ENCODE assay signal across 9 cellular contexts in genomic region chr6:30689022-30689865, GRCh38. TPM values are rescaled to one million over a fixed set of nuclear protein-coding genes. Genes with fewer than 3 reads are reported as not detected.
DNase-seq lines count a peak whose midpoint lies in the region; ATAC-seq, FAIRE-seq and TF ChIP-seq lines count a peak whose summit lies in the region.
"Had no signal": no experiment of that assay in that cellular context is flagged by ENCODE, and none has a peak within 500 bp of the region (broad histone marks: within the 10 kb centered on the region; RNA-seq: fewer than 3 reads in every experiment).

No MANE protein-coding gene starts in this region.

- H3K4me3 Mint-ChIP-seq in naive thymus-derived CD4-positive, alpha-beta T cell, result peak overlapping the region; percentile 81 to 100 (median 96)

- no peaks in the 10 kb centered on the region for H3K9me3 ChIP-seq in HEK293 (ENCODE audit: control insufficient read depth, insufficient read depth, low read depth, low read length)
- H3K9me3 ChIP-seq in K562 (replicated peaks; ENCODE audit: control insufficient read depth, insufficient read depth, low read depth, low read length), result no peaks in the 10 kb centered on the region
- no peaks in the 10 kb centered on the region for H3K9me3 ChIP-seq in naive thymus-derived CD4-positive, alpha-beta T cell (ENCODE audit: control insufficient read depth in 2 of 3, low read length in 3 of 3)

- BruUV-seq in K562 (replicated peaks; lab: Mats Ljungman, UMichigan), result no TSS peak

- H3K79me2 ChIP-seq in ACC112 (ENCODE audit: control insufficient read depth, insufficient read depth, low read length, unreplicated experiment) (peaks cover 51% of the 10 kb centered on the region), K562 (ENCODE audit: control insufficient read depth, insufficient read depth, low read length) (peaks cover 58% of the 10 kb centered on the region)

- TF ChIP-seq CTCF in HEK293 (tag by site-specific recombination; IDR thresholded peaks at IDR 0.05), result no peak
- TF ChIP-seq CTCF in K562 (IDR thresholded peaks at IDR 0.05 in 2 of 3, conservative IDR thresholded peaks at IDR 0.05 in 1 of 3; ENCODE audit: insufficient read depth in 2 of 3, low read depth in 1 of 3, low read length in 3 of 3), result no peak

- H3K27me3 Mint-ChIP-seq in naive thymus-derived CD4-positive, alpha-beta T cell, result no peaks in the 10 kb centered on the region

- peak overlapping the region; percentile 74 to 92; a peak in 3 of 4 replicates for H3K9ac ChIP-seq in K562 (ENCODE audit: insufficient read depth in 1 of 2, low read depth in 2 of 2, low read length in 2 of 2)

- H3K36me3 Mint-ChIP-seq in naive thymus-derived CD4-positive, alpha-beta T cell, result peaks cover 6 to 27% (median 9%) of the 10 kb centered on the region in 5 donors

- no peak for TF ChIP-seq EP300 in K562 (IDR thresholded peaks at IDR 0.05; ENCODE audit: low read length)

- H3K4me3 ChIP-seq in ACC112 (ENCODE audit: low read depth, low read length), result peak overlapping the region; percentile 96
- no peak overlapping the region for H3K4me3 ChIP-seq in HEK293 (ENCODE audit: low read depth, low read length)
- no peak overlapping the region for H3K4me3 ChIP-seq in K562
- no peak overlapping the region for H3K4me3 ChIP-seq in naive thymus-derived CD4-positive, alpha-beta T cell (ENCODE audit: low read length)

- in situ Hi-C loops in K562 (cut with MboI), result no loop called here

- H3K9me3 Mint-ChIP-seq in naive thymus-derived CD4-positive, alpha-beta T cell, result peaks cover 0 to under 1% (median 0%) of the 10 kb centered on the region in 11 donors

- DNase-seq in K562 (ENCODE audit: extremely low read depth in 1 of 4, low spot score in 3 of 4), result no peak
- no peak for DNase-seq in naive thymus-derived CD4-positive, alpha-beta T cell
- DNase-seq in NCI-H1048 (lab: John Stamatoyannopoulos, UW), result no peak
- DNase-seq in activated effector memory CD4-positive, alpha-beta T cell treated with Interleukin-2 at 50 U/mL for 16 hours, result no peak
- no peak for DNase-seq in cortex of kidney (lab: John Stamatoyannopoulos, UW)

- TF ChIP-seq RAD21 in K562 (CRISPR knock-in tag; conservative IDR thresholded peaks at IDR 0.05 in 1 of 2, IDR thresholded peaks at IDR 0.05 in 1 of 2), result no peak

- no peaks in the 10 kb centered on the region for H4K20me1 ChIP-seq in K562 (replicated peaks; ENCODE audit: control insufficient read depth, insufficient read depth, low read length)

- H3K27ac Mint-ChIP-seq in naive thymus-derived CD4-positive, alpha-beta T cell, result peak overlapping the region in 8 of 9 donors; percentile 78 to 99 (median 92)

- intact Hi-C loops in K562 (cut with micrococcal nuclease), result loop anchor here (10.0 kb wide), 1 partner anchor 126 kb away; no protein-coding TSS in a partner anchor
- intact Hi-C loops in naive thymus-derived CD4-positive, alpha-beta T cell (cut with micrococcal nuclease), result no loop called here

- H3K27me3 ChIP-seq in ACC112 (ENCODE audit: insufficient read depth, low read length) (no peaks in the 10 kb centered on the region), K562 (ENCODE audit: control insufficient read depth in 2 of 2, insufficient read depth in 2 of 2, low read length in 2 of 2) (no peaks in the 10 kb centered on the region)
- no peaks in the 10 kb centered on the region for H3K27me3 ChIP-seq in naive thymus-derived CD4-positive, alpha-beta T cell (ENCODE audit: control insufficient read depth in 2 of 2, insufficient read depth in 2 of 2, low read length in 2 of 2)

- H3K4me1 ChIP-seq in ACC112 (ENCODE audit: control insufficient read depth, insufficient read depth, low read length, unreplicated experiment), result peaks cover 30% of the 10 kb centered on the region
- H3K4me1 ChIP-seq in HEK293 (ENCODE audit: control insufficient read depth, insufficient read depth, low read length), result peaks cover 17% of the 10 kb centered on the region
- H3K4me1 ChIP-seq in K562 (replicated peaks in 1 of 2; ENCODE audit: control insufficient read depth in 2 of 2, insufficient read depth in 2 of 2, low read length in 2 of 2), result peaks cover 42 to 68% of the 10 kb centered on the region in 2 experiments
- peaks cover 21 to 31% of the 10 kb centered on the region in 2 donors for H3K4me1 ChIP-seq in naive thymus-derived CD4-positive, alpha-beta T cell (ENCODE audit: control insufficient read depth in 2 of 2, insufficient read depth in 2 of 2, low read length in 2 of 2)

- peaks cover 45 to 52% (median 48%) of the 10 kb centered on the region in 7 donors for H3K4me1 Mint-ChIP-seq in naive thymus-derived CD4-positive, alpha-beta T cell

- CTCF ChIA-PET in HEK293 (lab: Yijun Ruan, JAX) (interaction anchor here (0.6 to 5.4 kb wide), 11 partner anchors 9 to 504 kb away, joined by 3 to 45 read pairs (median 3); no protein-coding TSS in a partner anchor), K562 (lab: Yijun Ruan, JAX; ENCODE audit: low intra/inter-chr PET ratio) (no interaction called here)
- CTCF ChIA-PET in naive thymus-derived CD4-positive, alpha-beta T cell (lab: Charles Lee), result interaction anchor here (0.9 to 2.7 kb wide), 3 partner anchors 28 to 34 kb away, joined by 3 to 10 read pairs (median 4); partner anchors contain the start of gene MDC1

- ATAC-seq in K562 (no peak), GM19324 (IDR thresholded peaks at IDR 0.05; ENCODE audit: low FRiP score, unreplicated experiment) (no peak)
- ATAC-seq in naive thymus-derived CD4-positive, alpha-beta T cell, result no peak

- H2AFZ ChIP-seq in ACC112 (ENCODE audit: low read length, unreplicated experiment), result no peak overlapping the region
- no peak overlapping the region for H2AFZ ChIP-seq in K562 (ENCODE audit: low read depth, low read length)

- peak overlapping the region; percentile 90 for H3K27ac ChIP-seq in ACC112 (ENCODE audit: low read depth, low read length)
- H3K27ac ChIP-seq in HEK293 (ENCODE audit: extremely low read depth, low read depth, low read length), result peak overlapping the region; percentile 93; the same call in 1 of the 2 replicates
- H3K27ac ChIP-seq in K562 (ENCODE audit: extremely low read depth, low read depth, low read length), result peak overlapping the region; percentile 66
- peak overlapping the region; percentile 95 for H3K27ac ChIP-seq in naive thymus-derived CD4-positive, alpha-beta T cell (ENCODE audit: low read depth, low read length)

- H3K4me2 ChIP-seq in K562 (ENCODE audit: insufficient read depth, low read length), result peak overlapping the region; percentile 95

- H3K36me3 ChIP-seq in ACC112 (ENCODE audit: insufficient read depth, low read length), result peaks cover 8% of the 10 kb centered on the region; the same call in 1 of the 2 replicates
- H3K36me3 ChIP-seq in HEK293 (ENCODE audit: control insufficient read depth in 2 of 2, insufficient read depth in 1 of 2, low read length in 2 of 2), result peaks cover 0 to 6% of the 10 kb centered on the region in 2 experiments; a peak in 2 of 3 replicates
- peaks cover 8% of the 10 kb centered on the region; the same call in 2 of the 3 replicates for H3K36me3 ChIP-seq in K562 (ENCODE audit: control insufficient read depth, insufficient read depth, low read length)
- peaks cover 0 to 20% (median 0%) of the 10 kb centered on the region in 3 experiments for H3K36me3 ChIP-seq in naive thymus-derived CD4-positive, alpha-beta T cell (ENCODE audit: control insufficient read depth in 2 of 3, insufficient read depth in 3 of 3, low read length in 3 of 3)

- POLR2A ChIA-PET in HEK293 (lab: Yijun Ruan, JAX), result interaction anchor here (0.5 to 14.5 kb wide), 6 partner anchors 10 to 91 kb away, joined by 3 to 235 read pairs (median 4); partner anchors contain the start of genes FLOT1, MDC1 and TUBB
- POLR2A ChIA-PET in K562 (lab: Yijun Ruan, JAX), result interaction anchor here (0.7 to 23.5 kb wide), 6 partner anchors 7 to 74 kb away, joined by 3 to 524 read pairs (median 10); partner anchors contain the start of genes MDC1 and TUBB
- POLR2A ChIA-PET in naive thymus-derived CD4-positive, alpha-beta T cell (lab: Charles Lee), result interaction anchor here (0.7 to 5.3 kb wide), 11 partner anchors 8 to 74 kb away, joined by 3 to 38 read pairs (median 4); partner anchors contain the start of genes FLOT1, MDC1 and MRPS18B

- 71% methylated on average over 10 of the region's 11 CpGs for WGBS in K562 (ENCODE audit: insufficient coverage, low coverage, missing lambda C conversion rate)

- TF ChIP-seq POLR2A in K562 (conservative IDR thresholded peaks at IDR 0.05), result peak; percentile 10; the same call in 1 of the 2 replicates

- no peak for FAIRE-seq in K562 (lab: Jason Lieb, UNC)
- FAIRE-seq: G401.6 had no signal

- no peaks in the 10 kb centered on the region for H3K9me1 ChIP-seq in K562 (ENCODE audit: control insufficient read depth, insufficient read depth, low read length)

RNA-seq across cellular contexts. Expression of gene NRM, which starts 1.5 kb away (rescaled TPM):
- total RNA-seq in K562 (2011; cell fraction: chromatin; rRNA removed; ENCODE audit: low replicate concordance), result 17.1 and 42.3 TPM in 2 replicates
- 41.3 and 48.0 TPM in 2 replicates for total RNA-seq in K562 (2011; cell fraction: nucleolus; rRNA removed)
- total RNA-seq in K562 (2011; cell fraction: nucleoplasm; rRNA removed), result 51.0 and 61.6 TPM in 2 replicates
- total RNA-seq in K562 (2014; rRNA removed) (9.7 and 12.4 TPM in 2 replicates), K562 (2014; rRNA removed; fragmentation: Illumina TruSeq; extraction: Trizol) (10.6 and 14.4 TPM in 2 replicates), K562 (2015; rRNA removed; fragmentation: Illumina TruSeq; extraction: Trizol) (17.4 and 18.1 TPM in 2 replicates), K562 (2021) (32.9 and 35.7 TPM in 2 replicates)
- polyA plus RNA-seq in K562 (2011; rRNA removed) (12.6 and 22.9 TPM in 2 replicates), K562 (2014; fragmentation: Illumina TruSeq; extraction: Trizol) (57.9 and 58.2 TPM in 2 replicates), K562 (2014; fragmentation: Nextera tagmentation; extraction: Ambion mirVana) (10 to 100 TPM; 16.1 to 18.6 TPM), K562 (2014; rRNA removed) (19.4 and 22.5 TPM in 2 replicates)
- polyA plus RNA-seq in K562 (2011; cell fraction: cytosol; rRNA removed), result 26.4 and 41.5 TPM in 2 replicates
- polyA plus RNA-seq in K562 (2011; cell fraction: nucleus; rRNA removed), result 28.3 and 48.5 TPM in 2 replicates
- polyA plus RNA-seq in K562 (2012), result 45.0 and 59.0 TPM in 2 replicates
- polyA minus RNA-seq in K562 (2011; rRNA and poly(A)+ RNA removed), result 14.4 and 15.0 TPM in 2 replicates
- 19.7 and 29.2 TPM in 2 replicates for polyA minus RNA-seq in K562 (2011; cell fraction: cytosol; rRNA and poly(A)+ RNA removed)
- 12.0 and 14.7 TPM in 2 replicates for polyA minus RNA-seq in K562 (2011; cell fraction: nucleus; rRNA and poly(A)+ RNA removed)
- 10 to 100 TPM in 1 of 5 experiments, 1 to 10 TPM in 4; 2.3 to 29.4 (median 3.1) TPM for total RNA-seq in naive thymus-derived CD4-positive, alpha-beta T cell
- polyA plus RNA-seq in naive thymus-derived CD4-positive, alpha-beta T cell, result 1 to 10 TPM; 7.2 to 7.6 TPM

RNA-seq across cellular contexts. Expression of gene PPP1R18, which starts 2.8 kb away (rescaled TPM):
- total RNA-seq in K562 (2011; cell fraction: chromatin; rRNA removed; ENCODE audit: low replicate concordance), result 17.9 and 43.7 TPM in 2 replicates
- total RNA-seq in K562 (2011; cell fraction: nucleolus; rRNA removed), result 30.3 and 35.5 TPM in 2 replicates
- 35.6 and 50.9 TPM in 2 replicates for total RNA-seq in K562 (2011; cell fraction: nucleoplasm; rRNA removed)
- total RNA-seq in K562 (2014; rRNA removed), result 29.1 and 46.5 TPM in 2 replicates
- total RNA-seq in K562 (2014; rRNA removed; fragmentation: Illumina TruSeq; extraction: Trizol), result 36.3 and 37.5 TPM in 2 replicates
- total RNA-seq in K562 (2015; rRNA removed; fragmentation: Illumina TruSeq; extraction: Trizol), result 42.6 and 45.3 TPM in 2 replicates
- 65.1 and 69.5 TPM in 2 replicates for total RNA-seq in K562 (2021)
- polyA plus RNA-seq in K562 (2011; rRNA removed), result 80.5 and 118 TPM in 2 replicates
- 136 and 150 TPM in 2 replicates for polyA plus RNA-seq in K562 (2011; cell fraction: cytosol; rRNA removed)
- 69.7 and 114 TPM in 2 replicates for polyA plus RNA-seq in K562 (2011; cell fraction: nucleus; rRNA removed)
- polyA plus RNA-seq in K562 (2012), result 53.8 and 162 TPM in 2 replicates
- 96.8 and 99.2 TPM in 2 replicates for polyA plus RNA-seq in K562 (2014; fragmentation: Illumina TruSeq; extraction: Trizol)
- 10 to 100 TPM; 12.0 to 12.6 TPM for polyA plus RNA-seq in K562 (2014; fragmentation: Nextera tagmentation; extraction: Ambion mirVana)
- polyA plus RNA-seq in K562 (2014; rRNA removed), result 60.2 and 69.0 TPM in 2 replicates
- polyA minus RNA-seq in K562 (2011; rRNA and poly(A)+ RNA removed), result 44.7 TPM in 2 replicates
- 38.3 and 45.2 TPM in 2 replicates for polyA minus RNA-seq in K562 (2011; cell fraction: cytosol; rRNA and poly(A)+ RNA removed)
- polyA minus RNA-seq in K562 (2011; cell fraction: nucleus; rRNA and poly(A)+ RNA removed), result 12.0 and 26.3 TPM in 2 replicates
- total RNA-seq in naive thymus-derived CD4-positive, alpha-beta T cell, result 100 to 1,000 TPM in 2 of 5 experiments, 10 to 100 TPM in 3; 60.9 to 262 (median 95.3) TPM
- polyA plus RNA-seq in naive thymus-derived CD4-positive, alpha-beta T cell, result 10 to 100 TPM; 70.3 to 90.5 TPM

RNA-seq across cellular contexts. Expression of gene DHX16, which starts 16.4 kb away (rescaled TPM):
- total RNA-seq in K562 (2011; cell fraction: chromatin; rRNA removed; ENCODE audit: low replicate concordance), result 69.6 and 100 TPM in 2 replicates
- 41.3 and 50.9 TPM in 2 replicates for total RNA-seq in K562 (2011; cell fraction: nucleolus; rRNA removed)
- 46.3 and 50.5 TPM in 2 replicates for total RNA-seq in K562 (2011; cell fraction: nucleoplasm; rRNA removed)
- total RNA-seq in K562 (2014; rRNA removed) (57.7 and 62.8 TPM in 2 replicates), K562 (2014; rRNA removed; fragmentation: Illumina TruSeq; extraction: Trizol) (45.2 and 45.3 TPM in 2 replicates), K562 (2015; rRNA removed; fragmentation: Illumina TruSeq; extraction: Trizol) (60.2 and 65.1 TPM in 2 replicates), K562 (2021) (42.7 and 47.5 TPM in 2 replicates)
- polyA plus RNA-seq in K562 (2011; rRNA removed) (41.5 and 57.4 TPM in 2 replicates), K562 (2014; fragmentation: Illumina TruSeq; extraction: Trizol) (65.1 and 66.1 TPM in 2 replicates), K562 (2014; fragmentation: Nextera tagmentation; extraction: Ambion mirVana) (10 to 100 TPM; 14.6 to 15.3 TPM), K562 (2014; rRNA removed) (47.9 and 57.3 TPM in 2 replicates)
- polyA plus RNA-seq in K562 (2011; cell fraction: cytosol; rRNA removed), result 62.7 and 65.3 TPM in 2 replicates
- polyA plus RNA-seq in K562 (2011; cell fraction: nucleus; rRNA removed), result 100 and 114 TPM in 2 replicates
- 48.1 and 50.2 TPM in 2 replicates for polyA plus RNA-seq in K562 (2012)
- 49.1 and 53.6 TPM in 2 replicates for polyA minus RNA-seq in K562 (2011; rRNA and poly(A)+ RNA removed)
- 26.4 and 32.0 TPM in 2 replicates for polyA minus RNA-seq in K562 (2011; cell fraction: cytosol; rRNA and poly(A)+ RNA removed)
- 14.5 and 24.5 TPM in 2 replicates for polyA minus RNA-seq in K562 (2011; cell fraction: nucleus; rRNA and poly(A)+ RNA removed)
- 10 to 100 TPM; 25.9 to 51.5 (median 46.7) TPM for total RNA-seq in naive thymus-derived CD4-positive, alpha-beta T cell
- polyA plus RNA-seq in naive thymus-derived CD4-positive, alpha-beta T cell, result 10 to 100 TPM; 14.9 to 38.3 TPM

RNA-seq across cellular contexts. Expression of gene MDC1, which starts 27.8 kb away (rescaled TPM):
- total RNA-seq in K562 (2011; cell fraction: chromatin; rRNA removed; ENCODE audit: low replicate concordance), result 79.5 and 80.7 TPM in 2 replicates
- total RNA-seq in K562 (2011; cell fraction: nucleolus; rRNA removed), result 47.5 and 50.5 TPM in 2 replicates
- 62.0 and 85.1 TPM in 2 replicates for total RNA-seq in K562 (2011; cell fraction: nucleoplasm; rRNA removed)
- total RNA-seq in K562 (2014; rRNA removed), result 15.7 and 24.3 TPM in 2 replicates
- total RNA-seq in K562 (2014; rRNA removed; fragmentation: Illumina TruSeq; extraction: Trizol), result 20.0 and 25.5 TPM in 2 replicates
- 15.6 and 18.2 TPM in 2 replicates for total RNA-seq in K562 (2015; rRNA removed; fragmentation: Illumina TruSeq; extraction: Trizol)
- total RNA-seq in K562 (2021), result 96.8 and 114 TPM in 2 replicates
- 21.5 and 55.8 TPM in 2 replicates for polyA plus RNA-seq in K562 (2011; rRNA removed)
- polyA plus RNA-seq in K562 (2011; cell fraction: cytosol; rRNA removed), result 28.0 and 35.1 TPM in 2 replicates
- polyA plus RNA-seq in K562 (2011; cell fraction: nucleus; rRNA removed), result 105 and 141 TPM in 2 replicates
- polyA plus RNA-seq in K562 (2012), result 68.1 and 105 TPM in 2 replicates
- polyA plus RNA-seq in K562 (2014; fragmentation: Illumina TruSeq; extraction: Trizol), result 72.9 and 95.4 TPM in 2 replicates
- polyA plus RNA-seq in K562 (2014; fragmentation: Nextera tagmentation; extraction: Ambion mirVana), result 1 to 10 TPM; 8.2 to 8.8 TPM
- 31.3 and 35.0 TPM in 2 replicates for polyA plus RNA-seq in K562 (2014; rRNA removed)
- 24.0 and 34.6 TPM in 2 replicates for polyA minus RNA-seq in K562 (2011; rRNA and poly(A)+ RNA removed)
- 56.9 and 94.9 TPM in 2 replicates for polyA minus RNA-seq in K562 (2011; cell fraction: cytosol; rRNA and poly(A)+ RNA removed)
- polyA minus RNA-seq in K562 (2011; cell fraction: nucleus; rRNA and poly(A)+ RNA removed), result 16.4 and 27.8 TPM in 2 replicates
- 10 to 100 TPM; 40.3 to 78.9 (median 62.0) TPM for total RNA-seq in naive thymus-derived CD4-positive, alpha-beta T cell
- 10 to 100 TPM in 1 of 2 donors, 1 to 10 TPM in 1; 4.5 to 11.0 TPM for polyA plus RNA-seq in naive thymus-derived CD4-positive, alpha-beta T cell

RNA-seq across cellular contexts. Expression of gene TUBB, which starts 30.9 kb away (rescaled TPM):
- 127 and 264 TPM in 2 replicates for total RNA-seq in K562 (2011; cell fraction: chromatin; rRNA removed; ENCODE audit: low replicate concordance)
- total RNA-seq in K562 (2011; cell fraction: nucleolus; rRNA removed), result 272 and 276 TPM in 2 replicates
- 270 and 313 TPM in 2 replicates for total RNA-seq in K562 (2011; cell fraction: nucleoplasm; rRNA removed)
- total RNA-seq in K562 (2014; rRNA removed) (1,062 and 1,409 TPM in 2 replicates), K562 (2014; rRNA removed; fragmentation: Illumina TruSeq; extraction: Trizol) (863 and 971 TPM in 2 replicates), K562 (2015; rRNA removed; fragmentation: Illumina TruSeq; extraction: Trizol) (1,443 and 1,478 TPM in 2 replicates), K562 (2021) (1,495 and 1,529 TPM in 2 replicates)
- polyA plus RNA-seq in K562 (2011; rRNA removed) (2,369 and 2,705 TPM in 2 replicates), K562 (2014; fragmentation: Illumina TruSeq; extraction: Trizol) (2,541 and 2,870 TPM in 2 replicates), K562 (2014; fragmentation: Nextera tagmentation; extraction: Ambion mirVana) (1,000 to 10,000 TPM; 1,106 to 1,864 TPM), K562 (2014; rRNA removed) (1,462 and 1,903 TPM in 2 replicates)
- polyA plus RNA-seq in K562 (2011; cell fraction: cytosol; rRNA removed), result 2,776 and 3,265 TPM in 2 replicates
- 619 and 708 TPM in 2 replicates for polyA plus RNA-seq in K562 (2011; cell fraction: nucleus; rRNA removed)
- 1,523 and 1,878 TPM in 2 replicates for polyA plus RNA-seq in K562 (2012)
- 1,764 and 2,070 TPM in 2 replicates for polyA minus RNA-seq in K562 (2011; rRNA and poly(A)+ RNA removed)
- 880 and 960 TPM in 2 replicates for polyA minus RNA-seq in K562 (2011; cell fraction: cytosol; rRNA and poly(A)+ RNA removed)
- polyA minus RNA-seq in K562 (2011; cell fraction: nucleus; rRNA and poly(A)+ RNA removed), result 140 and 261 TPM in 2 replicates
- total RNA-seq in naive thymus-derived CD4-positive, alpha-beta T cell, result 100 to 1,000 TPM in 4 of 5 experiments, 10 to 100 TPM in 1; 86.7 to 930 (median 242) TPM
- polyA plus RNA-seq in naive thymus-derived CD4-positive, alpha-beta T cell, result 100 to 1,000 TPM; 107 to 151 TPM
